19 cellular contexts compared by ENCODE assay signal in genomic region chr14:68668028-68668427, GRCh38.
DNase-seq lines count a peak whose midpoint lies in the region; ATAC-seq and TF ChIP-seq lines count a peak whose summit lies in the region.
"Had no signal": no experiment of that assay in that cellular context is flagged by ENCODE, and none has a peak within 500 bp of the region (broad histone marks: within the 10 kb centered on the region; RNA-seq: fewer than 3 reads in every experiment).

No MANE protein-coding gene starts in this region.

- peak overlapping the region; percentile 12 for H3K27ac Mint-ChIP-seq in central memory CD8-positive, alpha-beta T cell (ENCODE audit: low read depth)
- peak overlapping the region; percentile 11 for H3K27ac Mint-ChIP-seq in stimulated activated naive B cell treated with anti-CD40 and anti-IgM and Interleukin-4, amounts not matched to agents 10 μg/mL and 1 μg/mL and 100 μg/mL, for 72 hours
- no peak overlapping the region for H3K27ac Mint-ChIP-seq in activated T-helper 2 cell treated with anti-CD3 and anti-CD28 coated beads, Interferon-gamma antibody, Interleukin-2, Interleukin-4, amounts not matched to agents 10 μg/mL and 5 μg/mL and 100 μg/mL, durations not matched to agents 14 hours and 24 hours and 36 hours
- H3K27ac Mint-ChIP-seq: activated CD8-positive, alpha-beta memory T cell treated with anti-CD3 and anti-CD28 coated beads, Interleukin-2, amount 10 ng/mL, durations not matched to agents 7 days and 5 days; progenitor cell of endocrine pancreas; T-helper 1 cell treated with Interleukin-12 subunit alpha and Interleukin-12 subunit beta and Interleukin-4 antibody, amounts not matched to agents 30 μg/mL and 1 μg/mL, for 36 hours had no signal

- H3K9me3 ChIP-seq in Peyer's patch (no peaks in the 10 kb centered on the region), muscle layer of colon (ENCODE audit: low read length) (no peaks in the 10 kb centered on the region)
- H3K9me3 ChIP-seq: MG63 had no signal

- H3K27me3 Mint-ChIP-seq in central memory CD8-positive, alpha-beta T cell: no peaks in the 10 kb centered on the region
- H3K27me3 Mint-ChIP-seq in stimulated activated naive B cell treated with anti-CD40 and anti-IgM and Interleukin-4, amounts not matched to agents 10 μg/mL and 1 μg/mL and 100 μg/mL, for 72 hours: no peaks in the 10 kb centered on the region
- H3K27me3 Mint-ChIP-seq in activated T-helper 2 cell treated with anti-CD3 and anti-CD28 coated beads, Interferon-gamma antibody, Interleukin-2, Interleukin-4, amounts not matched to agents 10 μg/mL and 5 μg/mL and 100 μg/mL, durations not matched to agents 14 hours and 24 hours and 36 hours (ENCODE audit: low read depth): no peaks in the 10 kb centered on the region
- H3K27me3 Mint-ChIP-seq: activated CD8-positive, alpha-beta memory T cell treated with anti-CD3 and anti-CD28 coated beads, Interleukin-2, amount 10 ng/mL, durations not matched to agents 7 days and 5 days; progenitor cell of endocrine pancreas had no signal

- peaks cover 0 to 35% (median 3%) of the 10 kb centered on the region in 4 donors for H3K4me1 ChIP-seq in Peyer's patch
- peaks cover 99% of the 10 kb centered on the region for H3K4me1 ChIP-seq in muscle layer of colon (ENCODE audit: insufficient read depth, low read length)

- no peak overlapping the region for H3K4me3 ChIP-seq in Peyer's patch
- H3K4me3 ChIP-seq in muscle layer of colon (ENCODE audit: low read depth in 1 of 2, low read length in 2 of 2): no peak overlapping the region
- H3K4me3 ChIP-seq: MG63 had no signal

- peaks cover 32% of the 10 kb centered on the region for H3K4me1 Mint-ChIP-seq in central memory CD8-positive, alpha-beta T cell
- H3K4me1 Mint-ChIP-seq in stimulated activated naive B cell treated with anti-CD40 and anti-IgM and Interleukin-4, amounts not matched to agents 10 μg/mL and 1 μg/mL and 100 μg/mL, for 72 hours: peaks cover 61 to 84% of the 10 kb centered on the region in 2 donors
- H3K4me1 Mint-ChIP-seq in activated T-helper 2 cell treated with anti-CD3 and anti-CD28 coated beads, Interferon-gamma antibody, Interleukin-2, Interleukin-4, amounts not matched to agents 10 μg/mL and 5 μg/mL and 100 μg/mL, durations not matched to agents 14 hours and 24 hours and 36 hours (ENCODE audit: low read depth): peaks cover 36% of the 10 kb centered on the region

- H3K9ac ChIP-seq in muscle layer of colon (ENCODE audit: low read length): no peak overlapping the region

- H3K36me3 Mint-ChIP-seq in central memory CD8-positive, alpha-beta T cell (ENCODE audit: insufficient read depth): peaks cover 5% of the 10 kb centered on the region
- peaks cover 7 to 13% of the 10 kb centered on the region in 2 donors for H3K36me3 Mint-ChIP-seq in stimulated activated naive B cell treated with anti-CD40 and anti-IgM and Interleukin-4, amounts not matched to agents 10 μg/mL and 1 μg/mL and 100 μg/mL, for 72 hours
- peaks cover 2% of the 10 kb centered on the region for H3K36me3 Mint-ChIP-seq in activated T-helper 2 cell treated with anti-CD3 and anti-CD28 coated beads, Interferon-gamma antibody, Interleukin-2, Interleukin-4, amounts not matched to agents 10 μg/mL and 5 μg/mL and 100 μg/mL, durations not matched to agents 14 hours and 24 hours and 36 hours (ENCODE audit: low read depth)

- H3K36me3 ChIP-seq in Peyer's patch (no peaks in the 10 kb centered on the region), muscle layer of colon (ENCODE audit: insufficient read depth, low read length) (no peaks in the 10 kb centered on the region)
- H3K36me3 ChIP-seq: MG63 had no signal

- TF ChIP-seq CTCF in Peyer's patch (IDR thresholded peaks at IDR 0.05): no peak

- no peak overlapping the region for H3K4me3 Mint-ChIP-seq in central memory CD8-positive, alpha-beta T cell
- H3K4me3 Mint-ChIP-seq in stimulated activated naive B cell treated with anti-CD40 and anti-IgM and Interleukin-4, amounts not matched to agents 10 μg/mL and 1 μg/mL and 100 μg/mL, for 72 hours: no peak overlapping the region
- no peak overlapping the region for H3K4me3 Mint-ChIP-seq in activated T-helper 2 cell treated with anti-CD3 and anti-CD28 coated beads, Interferon-gamma antibody, Interleukin-2, Interleukin-4, amounts not matched to agents 10 μg/mL and 5 μg/mL and 100 μg/mL, durations not matched to agents 14 hours and 24 hours and 36 hours (ENCODE audit: low read depth)
- H3K4me3 Mint-ChIP-seq: activated CD8-positive, alpha-beta memory T cell treated with anti-CD3 and anti-CD28 coated beads, Interleukin-2, amount 10 ng/mL, durations not matched to agents 7 days and 5 days; T-helper 1 cell treated with Interleukin-12 subunit alpha and Interleukin-12 subunit beta and Interleukin-4 antibody, amounts not matched to agents 30 μg/mL and 1 μg/mL, for 36 hours had no signal

- intact Hi-C loops in activated T-helper 2 cell treated with anti-CD3 and anti-CD28 coated beads, Interferon-gamma antibody, Interleukin-2, Interleukin-4, amounts not matched to agents 10 μg/mL and 5 μg/mL and 100 μg/mL, durations not matched to agents 14 hours and 24 hours and 36 hours (cut with micrococcal nuclease): loop anchor here (10.0 kb wide), 1 partner anchor 263 kb away; no protein-coding TSS in a partner anchor

- H3K9me3 Mint-ChIP-seq in central memory CD8-positive, alpha-beta T cell: peaks cover 5% of the 10 kb centered on the region
- no peaks in the 10 kb centered on the region for H3K9me3 Mint-ChIP-seq in stimulated activated naive B cell treated with anti-CD40 and anti-IgM and Interleukin-4, amounts not matched to agents 10 μg/mL and 1 μg/mL and 100 μg/mL, for 72 hours
- H3K9me3 Mint-ChIP-seq in activated T-helper 2 cell treated with anti-CD3 and anti-CD28 coated beads, Interferon-gamma antibody, Interleukin-2, Interleukin-4, amounts not matched to agents 10 μg/mL and 5 μg/mL and 100 μg/mL, durations not matched to agents 14 hours and 24 hours and 36 hours: peaks cover 11% of the 10 kb centered on the region
- H3K9me3 Mint-ChIP-seq: T-helper 1 cell treated with Interleukin-12 subunit alpha and Interleukin-12 subunit beta and Interleukin-4 antibody, amounts not matched to agents 30 μg/mL and 1 μg/mL, for 36 hours had no signal

- TF ChIP-seq POLR2A in Peyer's patch (IDR thresholded peaks at IDR 0.05): no peak

- no peaks in the 10 kb centered on the region for H3K27me3 ChIP-seq in Peyer's patch
- H3K27me3 ChIP-seq in muscle layer of colon (ENCODE audit: control insufficient read depth in 1 of 2, insufficient read depth in 2 of 2, low read length in 2 of 2): no peaks in the 10 kb centered on the region
- H3K27me3 ChIP-seq: MG63 had no signal

- DNase-seq in Peyer's patch: peak in 2 of 3 donors; percentile 12 to 36
- DNase-seq in central memory CD8-positive, alpha-beta T cell (ENCODE audit: low spot score in 2 of 2): no peak
- no peak for DNase-seq in stimulated activated naive B cell treated with anti-CD40 and anti-IgM and Interleukin-4, amounts not matched to agents 10 μg/mL and 1 μg/mL and 100 μg/mL, for 72 hours
- DNase-seq in activated T-helper 2 cell treated with anti-CD3 and anti-CD28 coated beads, Interferon-gamma antibody, Interleukin-2, Interleukin-4, amounts not matched to agents 10 μg/mL and 5 μg/mL and 100 μg/mL, durations not matched to agents 14 hours and 24 hours and 36 hours (ENCODE audit: low spot score): no peak
- DNase-seq in C1 segment of cervical spinal cord (lab: John Stamatoyannopoulos, UW): no peak
- no peak for DNase-seq in ureter (ENCODE audit: low spot score)
- DNase-seq: activated naive CD4-positive, alpha-beta T cell treated with Interleukin-2 at 50 U/mL for 16 hours; DMS53; hippocampal formation; kidney; MG63; NCI-H2029; NCI-H510A; SHP77 treated with DMSO at 0.1 percent for 48 hours had no signal

- ATAC-seq in central memory CD8-positive, alpha-beta T cell (replicated peaks; ENCODE audit: extremely low read depth, poor library complexity, severe bottlenecking): no peak
- no peak for ATAC-seq in stimulated activated naive B cell treated with anti-CD40 and anti-IgM and Interleukin-4, amounts not matched to agents 10 μg/mL and 1 μg/mL and 100 μg/mL, for 72 hours (replicated peaks)
- no peak for ATAC-seq in HG02571 (IDR thresholded peaks at IDR 0.05; ENCODE audit: unreplicated experiment)
- ATAC-seq: activated CD8-positive, alpha-beta memory T cell treated with anti-CD3 and anti-CD28 coated beads, Interleukin-2, amount 10 ng/mL, durations not matched to agents 7 days and 5 days had no signal

- H3K27ac ChIP-seq in Peyer's patch (peak overlapping the region in 3 of 4 donors; percentile 22 to 53 (median 48)), muscle layer of colon (ENCODE audit: low read depth, low read length) (peak overlapping the region; percentile 78)

Comparison
In these comparisons a context has a peak if more than half of its experiments do, and no peak if none do; other contexts are left out.
1. DNase-seq: peak in Peyer's patch (2 of 3); none in central memory CD8-positive, alpha-beta T cell (0 of 2), stimulated activated naive B cell treated with anti-CD40 and anti-IgM and Interleukin-4, amounts not matched to agents 10 μg/mL and 1 μg/mL and 100 μg/mL, for 72 hours (single experiment), activated T-helper 2 cell treated with anti-CD3 and anti-CD28 coated beads, Interferon-gamma antibody, Interleukin-2, Interleukin-4, amounts not matched to agents 10 μg/mL and 5 μg/mL and 100 μg/mL, durations not matched to agents 14 hours and 24 hours and 36 hours (single experiment), C1 segment of cervical spinal cord (0 of 14) and ureter (single experiment).